1 cellular context compared by ENCODE assay signal in genomic region chr9:135971892-135972291, GRCh38.
TF ChIP-seq lines count a peak whose summit lies in the region.

No MANE protein-coding gene starts in this region.

TF ChIP-seq in HepG2, 621 proteins besides CTCF, POLR2A, EP300 and RAD21 (continued from another document and continues in another):
- TF ChIP-seq, protein P1, sequence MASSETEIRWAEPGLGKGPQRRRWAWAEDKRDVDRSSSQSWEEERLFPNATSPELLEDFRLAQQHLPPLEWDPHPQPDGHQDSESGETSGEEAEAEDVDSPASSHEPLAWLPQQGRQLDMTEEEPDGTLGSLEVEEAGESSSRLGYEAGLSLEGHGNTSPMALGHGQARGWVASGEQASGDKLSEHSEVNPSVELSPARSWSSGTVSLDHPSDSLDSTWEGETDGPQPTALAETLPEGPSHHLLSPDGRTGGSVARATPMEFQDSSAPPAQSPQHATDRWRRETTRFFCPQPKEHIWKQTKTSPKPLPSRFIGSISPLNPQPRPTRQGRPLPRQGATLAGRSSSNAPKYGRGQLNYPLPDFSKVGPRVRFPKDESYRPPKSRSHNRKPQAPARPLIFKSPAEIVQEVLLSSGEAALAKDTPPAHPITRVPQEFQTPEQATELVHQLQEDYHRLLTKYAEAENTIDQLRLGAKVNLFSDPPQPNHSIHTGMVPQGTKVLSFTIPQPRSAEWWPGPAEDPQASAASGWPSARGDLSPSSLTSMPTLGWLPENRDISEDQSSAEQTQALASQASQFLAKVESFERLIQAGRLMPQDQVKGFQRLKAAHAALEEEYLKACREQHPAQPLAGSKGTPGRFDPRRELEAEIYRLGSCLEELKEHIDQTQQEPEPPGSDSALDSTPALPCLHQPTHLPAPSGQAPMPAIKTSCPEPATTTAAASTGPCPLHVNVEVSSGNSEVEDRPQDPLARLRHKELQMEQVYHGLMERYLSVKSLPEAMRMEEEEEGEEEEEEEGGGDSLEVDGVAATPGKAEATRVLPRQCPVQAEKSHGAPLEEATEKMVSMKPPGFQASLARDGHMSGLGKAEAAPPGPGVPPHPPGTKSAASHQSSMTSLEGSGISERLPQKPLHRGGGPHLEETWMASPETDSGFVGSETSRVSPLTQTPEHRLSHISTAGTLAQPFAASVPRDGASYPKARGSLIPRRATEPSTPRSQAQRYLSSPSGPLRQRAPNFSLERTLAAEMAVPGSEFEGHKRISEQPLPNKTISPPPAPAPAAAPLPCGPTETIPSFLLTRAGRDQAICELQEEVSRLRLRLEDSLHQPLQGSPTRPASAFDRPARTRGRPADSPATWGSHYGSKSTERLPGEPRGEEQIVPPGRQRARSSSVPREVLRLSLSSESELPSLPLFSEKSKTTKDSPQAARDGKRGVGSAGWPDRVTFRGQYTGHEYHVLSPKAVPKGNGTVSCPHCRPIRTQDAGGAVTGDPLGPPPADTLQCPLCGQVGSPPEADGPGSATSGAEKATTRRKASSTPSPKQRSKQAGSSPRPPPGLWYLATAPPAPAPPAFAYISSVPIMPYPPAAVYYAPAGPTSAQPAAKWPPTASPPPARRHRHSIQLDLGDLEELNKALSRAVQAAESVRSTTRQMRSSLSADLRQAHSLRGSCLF (CRISPR knock-in tag; IDR thresholded peaks at IDR 0.05; ENCODE audit: borderline replicate concordance) = peak; percentile 99
- peak; percentile 99 for TF ChIP-seq SALL2 (CRISPR knock-in tag; IDR thresholded peaks at IDR 0.05)
- TF ChIP-seq MXD4 (CRISPR knock-in tag; IDR thresholded peaks at IDR 0.05) = peak; percentile 99
- peak; percentile 80; the same call in 1 of the 2 replicates for TF ChIP-seq ZNF432 (CRISPR knock-in tag; IDR thresholded peaks at IDR 0.05; ENCODE audit: borderline replicate concordance)
- peak; percentile 100 for TF ChIP-seq NKX3-1 (CRISPR knock-in tag; IDR thresholded peaks at IDR 0.05)
- TF ChIP-seq CEBPG (CRISPR knock-in tag; IDR thresholded peaks at IDR 0.05) = peak; percentile 64
- TF ChIP-seq ZNF136 (CRISPR knock-in tag; IDR thresholded peaks at IDR 0.05; ENCODE audit: low read depth) = peak; percentile 98
- no peak for TF ChIP-seq CREM (IDR thresholded peaks at IDR 0.05)
- TF ChIP-seq CREM (CRISPR knock-in tag; IDR thresholded peaks at IDR 0.05) = 0 out of 2 replicates have a peak, but pooled peaks have one; percentile 27
- TF ChIP-seq, protein P2, sequence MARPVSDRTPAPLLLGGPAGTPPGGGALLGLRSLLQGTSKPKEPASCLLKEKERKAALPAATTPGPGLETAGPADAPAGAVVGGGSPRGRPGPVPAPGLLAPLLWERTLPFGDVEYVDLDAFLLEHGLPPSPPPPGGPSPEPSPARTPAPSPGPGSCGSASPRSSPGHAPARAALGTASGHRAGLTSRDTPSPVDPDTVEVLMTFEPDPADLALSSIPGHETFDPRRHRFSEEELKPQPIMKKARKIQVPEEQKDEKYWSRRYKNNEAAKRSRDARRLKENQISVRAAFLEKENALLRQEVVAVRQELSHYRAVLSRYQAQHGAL (CRISPR knock-in tag; IDR thresholded peaks at IDR 0.05; ENCODE audit: not compliant biosample characterization) = peak; percentile 99
- no peak for TF ChIP-seq EZH2 (conservative IDR thresholded peaks at IDR 0.05; ENCODE audit: low read depth, low read length)
- TF ChIP-seq HMG20B (CRISPR knock-in tag; conservative IDR thresholded peaks at IDR 0.05) = peak; percentile 93
- no peak for TF ChIP-seq TCF7L2 (IDR thresholded peaks at IDR 0.05; ENCODE audit: low read depth, low read length)
- no peak for TF ChIP-seq CBX1 (IDR thresholded peaks at IDR 0.05; ENCODE audit: low read depth)
- peak; percentile 98 for TF ChIP-seq XBP1 (CRISPR knock-in tag; IDR thresholded peaks at IDR 0.05)
- TF ChIP-seq ZNF367 (CRISPR knock-in tag; IDR thresholded peaks at IDR 0.05; ENCODE audit: borderline replicate concordance) = peak; percentile 98
- TF ChIP-seq NR3C1 (CRISPR knock-in tag; IDR thresholded peaks at IDR 0.05) = peak; percentile 86; the same call in 1 of the 2 replicates
- peak; percentile 100 for TF ChIP-seq KDM4B (CRISPR knock-in tag; IDR thresholded peaks at IDR 0.05)
- TF ChIP-seq, protein P3, sequence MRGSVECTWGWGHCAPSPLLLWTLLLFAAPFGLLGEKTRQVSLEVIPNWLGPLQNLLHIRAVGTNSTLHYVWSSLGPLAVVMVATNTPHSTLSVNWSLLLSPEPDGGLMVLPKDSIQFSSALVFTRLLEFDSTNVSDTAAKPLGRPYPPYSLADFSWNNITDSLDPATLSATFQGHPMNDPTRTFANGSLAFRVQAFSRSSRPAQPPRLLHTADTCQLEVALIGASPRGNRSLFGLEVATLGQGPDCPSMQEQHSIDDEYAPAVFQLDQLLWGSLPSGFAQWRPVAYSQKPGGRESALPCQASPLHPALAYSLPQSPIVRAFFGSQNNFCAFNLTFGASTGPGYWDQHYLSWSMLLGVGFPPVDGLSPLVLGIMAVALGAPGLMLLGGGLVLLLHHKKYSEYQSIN (CRISPR knock-in tag; IDR thresholded peaks at IDR 0.05; ENCODE audit: borderline replicate concordance) = peak; percentile 97
- peak; percentile 99 for TF ChIP-seq ISX (CRISPR knock-in tag; conservative IDR thresholded peaks at IDR 0.05)
- TF ChIP-seq, protein P4, sequence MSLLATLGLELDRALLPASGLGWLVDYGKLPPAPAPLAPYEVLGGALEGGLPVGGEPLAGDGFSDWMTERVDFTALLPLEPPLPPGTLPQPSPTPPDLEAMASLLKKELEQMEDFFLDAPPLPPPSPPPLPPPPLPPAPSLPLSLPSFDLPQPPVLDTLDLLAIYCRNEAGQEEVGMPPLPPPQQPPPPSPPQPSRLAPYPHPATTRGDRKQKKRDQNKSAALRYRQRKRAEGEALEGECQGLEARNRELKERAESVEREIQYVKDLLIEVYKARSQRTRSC (CRISPR knock-in tag; IDR thresholded peaks at IDR 0.05; ENCODE audit: low read depth) = peak; percentile 99
- peak; percentile 99 for TF ChIP-seq ARNT2 (CRISPR knock-in tag; IDR thresholded peaks at IDR 0.05; ENCODE audit: low read depth)
- TF ChIP-seq FOSL1 (CRISPR knock-in tag; IDR thresholded peaks at IDR 0.05; ENCODE audit: borderline replicate concordance) = peak; percentile 60
- peak; percentile 91 for TF ChIP-seq SP4 (CRISPR knock-in tag; IDR thresholded peaks at IDR 0.05)
- peak; percentile 99 for TF ChIP-seq ZNF446 (CRISPR knock-in tag; IDR thresholded peaks at IDR 0.05)
- TF ChIP-seq ZNF3 (CRISPR knock-in tag; IDR thresholded peaks at IDR 0.05) = peak; percentile 92
- peak; percentile 93 for TF ChIP-seq ARNTL (CRISPR knock-in tag; IDR thresholded peaks at IDR 0.05)
- TF ChIP-seq BCLAF1 (IDR thresholded peaks at IDR 0.05) = no peak
- TF ChIP-seq SIX4 (CRISPR knock-in tag; IDR thresholded peaks at IDR 0.05) = peak; percentile 94
- peak; percentile 91; the same call in 1 of the 2 replicates for TF ChIP-seq FOXM1 (CRISPR knock-in tag; IDR thresholded peaks at IDR 0.05)
- peak; percentile 79 for TF ChIP-seq DR1 (CRISPR knock-in tag; IDR thresholded peaks at IDR 0.05)
- no peak for TF ChIP-seq LCORL (IDR thresholded peaks at IDR 0.05)
- peak; percentile 81 for TF ChIP-seq LCORL (CRISPR knock-in tag; IDR thresholded peaks at IDR 0.05)
- 0 out of 2 replicates have a peak, but pooled peaks have one; percentile 13 for TF ChIP-seq SUZ12 (IDR thresholded peaks at IDR 0.05; ENCODE audit: low read depth, low read length)
- TF ChIP-seq REL (CRISPR knock-in tag; conservative IDR thresholded peaks at IDR 0.05) = peak; percentile 97
- peak; percentile 94 for TF ChIP-seq HOMEZ (CRISPR knock-in tag; IDR thresholded peaks at IDR 0.05; ENCODE audit: low read depth)
- peak; percentile 86 for TF ChIP-seq ZNF768 (CRISPR knock-in tag; IDR thresholded peaks at IDR 0.05)
- TF ChIP-seq ZBTB10 (CRISPR knock-in tag; IDR thresholded peaks at IDR 0.05; ENCODE audit: borderline replicate concordance) = peak; percentile 94
- TF ChIP-seq ELF3 (CRISPR knock-in tag; IDR thresholded peaks at IDR 0.05) = peak; percentile 93
- TF ChIP-seq NR2F6 (IDR thresholded peaks at IDR 0.05) = no peak
- TF ChIP-seq NR2F6 (CRISPR knock-in tag; IDR thresholded peaks at IDR 0.05) = peak; percentile 85
- peak; percentile 84 for TF ChIP-seq PATZ1 (CRISPR knock-in tag; IDR thresholded peaks at IDR 0.05)
- TF ChIP-seq LRRFIP1 (CRISPR knock-in tag; conservative IDR thresholded peaks at IDR 0.05) = peak; percentile 98
- TF ChIP-seq ZNF552 (CRISPR knock-in tag; IDR thresholded peaks at IDR 0.05; ENCODE audit: borderline replicate concordance) = peak; percentile 99
- TF ChIP-seq ZBTB20 (CRISPR knock-in tag; IDR thresholded peaks at IDR 0.05; ENCODE audit: borderline replicate concordance, low read depth) = peak; percentile 99
- peak; percentile 99 for TF ChIP-seq ZNF782 (CRISPR knock-in tag; IDR thresholded peaks at IDR 0.05; ENCODE audit: borderline replicate concordance)
- TF ChIP-seq NFYB (CRISPR knock-in tag; IDR thresholded peaks at IDR 0.05) = peak; percentile 53; the same call in 1 of the 2 replicates
